ENCODE assay signal across 8 cellular contexts in the genomic region with DNA sequence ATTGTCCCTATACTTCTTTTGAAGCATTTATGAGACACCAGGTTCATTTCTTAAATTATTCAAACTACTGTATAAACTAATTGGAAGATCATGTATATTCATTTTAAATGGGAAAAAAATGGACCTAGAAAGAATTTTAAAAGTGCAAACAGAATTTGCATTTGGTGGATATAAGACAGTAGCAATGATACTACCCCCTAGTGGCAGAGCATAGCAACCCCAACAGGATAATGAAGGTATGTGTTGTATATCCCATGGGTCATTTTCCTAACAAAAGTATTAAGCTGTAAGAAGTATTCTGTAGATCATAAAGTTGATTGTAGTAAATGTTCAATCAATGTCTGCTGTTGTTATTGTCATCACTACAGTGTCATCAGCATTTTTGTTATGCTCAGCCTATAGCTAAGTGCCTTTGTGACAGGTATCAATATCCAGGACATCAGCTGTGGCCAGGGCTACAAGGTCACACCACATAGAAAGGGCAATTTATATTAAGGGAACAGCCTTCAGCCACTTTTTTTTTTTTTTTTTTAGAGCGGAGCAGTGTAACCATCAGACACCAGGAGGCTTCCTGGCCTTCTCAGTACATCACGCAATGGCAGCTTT.
DNase-seq lines count a peak whose midpoint lies in the region; ATAC-seq and TF ChIP-seq lines count a peak whose summit lies in the region.

No MANE protein-coding gene starts in this region.

- H3K36me3 ChIP-seq in gastroesophageal sphincter, result no peaks in the 10 kb centered on the region
- no peaks in the 10 kb centered on the region for H3K36me3 ChIP-seq in smooth muscle cell (ENCODE audit: low read depth)

- TF ChIP-seq CTCF in gastroesophageal sphincter (IDR thresholded peaks at IDR 0.05), result peak; percentile 48 to 65 (median 51)
- peak; percentile 82 for TF ChIP-seq CTCF in smooth muscle cell (IDR thresholded peaks at IDR 0.05; ENCODE audit: borderline replicate concordance, insufficient read depth, poor library complexity, severe bottlenecking)

- H3K9ac ChIP-seq in smooth muscle cell (ENCODE audit: low read depth), result no peak overlapping the region

- no peak for ATAC-seq in gastroesophageal sphincter
- ATAC-seq in HG03439 (IDR thresholded peaks at IDR 0.05; ENCODE audit: unreplicated experiment), result no peak

- peaks cover 13% of the 10 kb centered on the region for H3K27me3 ChIP-seq in gastroesophageal sphincter
- H3K27me3 ChIP-seq in smooth muscle cell (ENCODE audit: low read depth), result peaks cover 12% of the 10 kb centered on the region

- 14 to 44% methylated on average over 1 to 2 of the region's 2 CpGs for WGBS in gastroesophageal sphincter (ENCODE audit: low coverage in 1 of 2), 2 donors
- WGBS in smooth muscle cell (ENCODE audit: low lambda C conversion rate), result 68% methylated on average over 2 of the region's 2 CpGs

- H3K4me3 ChIP-seq in gastroesophageal sphincter (no peak overlapping the region), smooth muscle cell (no peak overlapping the region)

- H3K27ac ChIP-seq in gastroesophageal sphincter, result no peak overlapping the region
- H3K27ac ChIP-seq in smooth muscle cell (ENCODE audit: low read depth), result no peak overlapping the region

- no peak for TF ChIP-seq POLR2A in gastroesophageal sphincter (IDR thresholded peaks at IDR 0.05)

- no peaks in the 10 kb centered on the region for H4K20me1 ChIP-seq in smooth muscle cell (ENCODE audit: low read depth)

- TF ChIP-seq EP300 in gastroesophageal sphincter (IDR thresholded peaks at IDR 0.05), result no peak

- H2AFZ ChIP-seq in smooth muscle cell (ENCODE audit: low read depth), result no peak overlapping the region

- no peaks in the 10 kb centered on the region for H3K4me1 ChIP-seq in gastroesophageal sphincter
- no peaks in the 10 kb centered on the region for H3K4me1 ChIP-seq in smooth muscle cell (ENCODE audit: low read depth)

- H3F3A ChIP-seq in smooth muscle cell (ENCODE audit: low read depth), result no peaks in the 10 kb centered on the region

- DNase-seq in AG08396 (ENCODE audit: low spot score) (peak; percentile 36), GM03348 (ENCODE audit: low spot score) (peak; percentile 64), NCI-H1105 treated with DMSO at 0.1 percent for 48 hours (lab: John Stamatoyannopoulos, UW) (peak; percentile 50), smooth muscle cell (lab: John Stamatoyannopoulos, UW; ENCODE audit: unreplicated experiment) (no peak), HuH-7.5 (ENCODE audit: low spot score) (no peak)
- DNase-seq in activated CD4-positive, alpha-beta T cell treated with anti-CD3 and anti-CD28 coated beads, Interleukin-2, amount 50 U/mL, for 1 hour, result peak; percentile 1

- H3K9me3 ChIP-seq in gastroesophageal sphincter, result no peaks in the 10 kb centered on the region
- no peaks in the 10 kb centered on the region for H3K9me3 ChIP-seq in smooth muscle cell (replicated peaks; ENCODE audit: low read depth)

- H3K79me2 ChIP-seq in smooth muscle cell (ENCODE audit: low read depth), result no peaks in the 10 kb centered on the region

- no peak overlapping the region for H3K4me2 ChIP-seq in smooth muscle cell

Comparison
In these comparisons a context has a peak if more than half of its experiments do, and no peak if none do; other contexts are left out.
1. DNase-seq: peak in AG08396 (single experiment), GM03348 (single experiment), NCI-H1105 treated with DMSO at 0.1 percent for 48 hours (single experiment) and activated CD4-positive, alpha-beta T cell treated with anti-CD3 and anti-CD28 coated beads, Interleukin-2, amount 50 U/mL, for 1 hour (single experiment); none in smooth muscle cell (single experiment) and HuH-7.5 (single experiment).